Comparison of ENCODE assay signal across 30 cellular contexts in genomic region chr4:157806176-157806575, GRCh38.
"Had no signal": no experiment of that assay in that cellular context is flagged by ENCODE, and none has a peak within 500 bp of the region (broad histone marks: within the 10 kb centered on the region; RNA-seq: fewer than 3 reads in every experiment).

No MANE protein-coding gene starts in this region.

- H3K36me3 ChIP-seq: gastrocnemius medialis, left ventricle myocardium inferior, neutrophil, sigmoid colon, thyroid gland, upper lobe of left lung had no signal

- H3K27ac Mint-ChIP-seq: activated CD4-positive, alpha-beta memory T cell treated with anti-CD3 and anti-CD28 coated beads for 36 hours; activated CD4-positive, alpha-beta T cell treated with anti-CD3 and anti-CD28 coated beads, Interleukin-2, amount 10 ng/mL, durations not matched to agents 24 days and 14 days; activated naive CD4-positive, alpha-beta T cell treated with anti-CD3 and anti-CD28 coated beads, Interleukin-2, amount 50 U/mL, for 24 hours; activated naive CD8-positive, alpha-beta T cell treated with anti-CD3 and anti-CD28 coated beads, Interleukin-2, amount 50 U/mL, for 24 hours; activated T-helper 17 cell treated with anti-CD3 and anti-CD28 coated beads, Interleukin-2, amount 50 U/mL, for 72 hours; nephron progenitor cell; stimulated activated memory B cell treated with anti-CD40 and anti-IgM and Interleukin-4, amounts not matched to agents 10 μg/mL and 1 μg/mL and 100 μg/mL, for 72 hours; stimulated activated naive CD8-positive, alpha-beta T cell treated with anti-CD3 and anti-CD28 coated beads, Interleukin-15, amount 100 ng/mL, for 72 hours had no signal

- H3K4me3 ChIP-seq: gastrocnemius medialis, hepatocyte, left ventricle myocardium inferior, lung, mucosa of descending colon, sigmoid colon, smooth muscle cell, thyroid gland, upper lobe of left lung had no signal

- DNase-seq: activated CD4-positive, alpha-beta memory T cell treated with anti-CD3 and anti-CD28 coated beads for 36 hours; activated CD4-positive, alpha-beta T cell treated with anti-CD3 and anti-CD28 coated beads, Interleukin-2, amount 10 ng/mL, durations not matched to agents 24 days and 14 days; activated gamma-delta T cell treated with Interleukin-2 at 50 U/mL for 16 hours; activated naive CD8-positive, alpha-beta T cell treated with anti-CD3 and anti-CD28 coated beads, Interleukin-2, amount 50 U/mL, for 24 hours; activated T-cell treated with anti-CD3 and anti-CD28 coated beads, Interleukin-2, amount 50 U/mL, for 4 hours; effector CD8-positive, alpha-beta T cell; gastrocnemius medialis; islet precursor cell; left ventricle myocardium inferior; mesendoderm; mucosa of descending colon; nephron progenitor cell; sigmoid colon; stimulated activated CD4-positive, alpha-beta T cell treated with anti-CD3 and anti-CD28 coated beads, Interleukin-1b, Interleukin-23, amount 100 ng/mL, for 48 hours; stimulated activated CD4-positive, alpha-beta T cell treated with anti-CD3 and anti-CD28 coated beads, Interleukin-4, amount 100 ng/mL, for 4 hours; stimulated activated CD8-positive, alpha-beta memory T cell treated with anti-CD3 and anti-CD28 coated beads, Interleukin-4, amount 100 ng/mL, for 48 hours; stimulated activated naive CD8-positive, alpha-beta T cell treated with anti-CD3 and anti-CD28 coated beads, Interleukin-15, amount 100 ng/mL, for 72 hours; substantia nigra; thyroid gland; upper lobe of left lung had no signal

- H3K9me3 Mint-ChIP-seq: activated CD4-positive, alpha-beta T cell treated with anti-CD3 and anti-CD28 coated beads, Interleukin-2, amount 10 ng/mL, durations not matched to agents 24 days and 14 days; activated naive CD4-positive, alpha-beta T cell treated with anti-CD3 and anti-CD28 coated beads, Interleukin-2, amount 50 U/mL, for 24 hours; activated naive CD8-positive, alpha-beta T cell treated with anti-CD3 and anti-CD28 coated beads, Interleukin-2, amount 50 U/mL, for 24 hours; activated T-cell treated with anti-CD3 and anti-CD28 coated beads, Interleukin-2, amount 50 U/mL, for 4 hours; activated T-helper 17 cell treated with anti-CD3 and anti-CD28 coated beads, Interleukin-2, amount 50 U/mL, for 72 hours; stimulated activated naive CD8-positive, alpha-beta T cell treated with anti-CD3 and anti-CD28 coated beads, Interleukin-15, amount 100 ng/mL, for 72 hours had no signal

- ATAC-seq: activated CD4-positive, CD25-positive, alpha-beta regulatory T cell treated with anti-CD3 and anti-CD28 coated beads, Interleukin-2, amount 50 U/mL, for 24 hours; activated naive CD8-positive, alpha-beta T cell treated with anti-CD3 and anti-CD28 coated beads, Interleukin-2, amount 50 U/mL, for 24 hours; activated T-cell treated with anti-CD3 and anti-CD28 coated beads, Interleukin-2, amount 50 U/mL, for 4 hours; activated T-helper 17 cell treated with anti-CD3 and anti-CD28 coated beads, Interleukin-2, amount 50 U/mL, for 72 hours; gastrocnemius medialis; mucosa of descending colon; stimulated activated memory B cell treated with anti-CD40 and anti-IgM and Interleukin-4, amounts not matched to agents 10 μg/mL and 1 μg/mL and 100 μg/mL, for 72 hours; stimulated activated naive CD8-positive, alpha-beta T cell treated with anti-CD3 and anti-CD28 coated beads, Interleukin-15, amount 100 ng/mL, for 72 hours had no signal

- H3K4me3 Mint-ChIP-seq: activated CD4-positive, alpha-beta memory T cell treated with anti-CD3 and anti-CD28 coated beads for 36 hours; activated CD4-positive, alpha-beta T cell treated with anti-CD3 and anti-CD28 coated beads, Interleukin-2, amount 10 ng/mL, durations not matched to agents 24 days and 14 days; activated naive CD4-positive, alpha-beta T cell treated with anti-CD3 and anti-CD28 coated beads, Interleukin-2, amount 50 U/mL, for 24 hours; activated naive CD8-positive, alpha-beta T cell treated with anti-CD3 and anti-CD28 coated beads, Interleukin-2, amount 50 U/mL, for 24 hours; activated T-cell treated with anti-CD3 and anti-CD28 coated beads, Interleukin-2, amount 50 U/mL, for 4 hours; activated T-helper 17 cell treated with anti-CD3 and anti-CD28 coated beads, Interleukin-2, amount 50 U/mL, for 72 hours; nephron progenitor cell; stimulated activated memory B cell treated with anti-CD40 and anti-IgM and Interleukin-4, amounts not matched to agents 10 μg/mL and 1 μg/mL and 100 μg/mL, for 72 hours; stimulated activated naive CD8-positive, alpha-beta T cell treated with anti-CD3 and anti-CD28 coated beads, Interleukin-15, amount 100 ng/mL, for 72 hours had no signal

- H3K27ac ChIP-seq: epithelial cell of prostate, gastrocnemius medialis, left ventricle myocardium inferior, neutrophil, thyroid gland, upper lobe of left lung had no signal

- H3K4me1 ChIP-seq: gastrocnemius medialis, left ventricle myocardium inferior, thyroid gland, upper lobe of left lung had no signal

- H3K9me3 ChIP-seq: gastrocnemius medialis, mucosa of descending colon, neutrophil, sigmoid colon, thyroid gland, upper lobe of left lung had no signal

- H3K27me3 Mint-ChIP-seq: activated CD4-positive, alpha-beta memory T cell treated with anti-CD3 and anti-CD28 coated beads for 36 hours; activated CD4-positive, alpha-beta T cell treated with anti-CD3 and anti-CD28 coated beads, Interleukin-2, amount 10 ng/mL, durations not matched to agents 24 days and 14 days; activated naive CD4-positive, alpha-beta T cell treated with anti-CD3 and anti-CD28 coated beads, Interleukin-2, amount 50 U/mL, for 24 hours; activated naive CD8-positive, alpha-beta T cell treated with anti-CD3 and anti-CD28 coated beads, Interleukin-2, amount 50 U/mL, for 24 hours; activated T-helper 17 cell treated with anti-CD3 and anti-CD28 coated beads, Interleukin-2, amount 50 U/mL, for 72 hours; progenitor cell of endocrine pancreas; stimulated activated memory B cell treated with anti-CD40 and anti-IgM and Interleukin-4, amounts not matched to agents 10 μg/mL and 1 μg/mL and 100 μg/mL, for 72 hours; stimulated activated naive CD8-positive, alpha-beta T cell treated with anti-CD3 and anti-CD28 coated beads, Interleukin-15, amount 100 ng/mL, for 72 hours had no signal

- H3K36me3 Mint-ChIP-seq: activated CD4-positive, alpha-beta memory T cell treated with anti-CD3 and anti-CD28 coated beads for 36 hours; activated naive CD4-positive, alpha-beta T cell treated with anti-CD3 and anti-CD28 coated beads, Interleukin-2, amount 50 U/mL, for 24 hours; stimulated activated memory B cell treated with anti-CD40 and anti-IgM and Interleukin-4, amounts not matched to agents 10 μg/mL and 1 μg/mL and 100 μg/mL, for 72 hours had no signal

- H3K27me3 ChIP-seq: gastrocnemius medialis, hepatocyte, neutrophil, sigmoid colon, thyroid gland, upper lobe of left lung had no signal

- H3K4me1 Mint-ChIP-seq: activated CD4-positive, alpha-beta T cell treated with anti-CD3 and anti-CD28 coated beads, Interleukin-2, amount 10 ng/mL, durations not matched to agents 24 days and 14 days; activated naive CD4-positive, alpha-beta T cell treated with anti-CD3 and anti-CD28 coated beads, Interleukin-2, amount 50 U/mL, for 24 hours; activated naive CD8-positive, alpha-beta T cell treated with anti-CD3 and anti-CD28 coated beads, Interleukin-2, amount 50 U/mL, for 24 hours; activated T-helper 17 cell treated with anti-CD3 and anti-CD28 coated beads, Interleukin-2, amount 50 U/mL, for 72 hours; stimulated activated memory B cell treated with anti-CD40 and anti-IgM and Interleukin-4, amounts not matched to agents 10 μg/mL and 1 μg/mL and 100 μg/mL, for 72 hours; stimulated activated naive CD8-positive, alpha-beta T cell treated with anti-CD3 and anti-CD28 coated beads, Interleukin-15, amount 100 ng/mL, for 72 hours had no signal
